11 cellular contexts compared by ENCODE assay signal in the genomic region with DNA sequence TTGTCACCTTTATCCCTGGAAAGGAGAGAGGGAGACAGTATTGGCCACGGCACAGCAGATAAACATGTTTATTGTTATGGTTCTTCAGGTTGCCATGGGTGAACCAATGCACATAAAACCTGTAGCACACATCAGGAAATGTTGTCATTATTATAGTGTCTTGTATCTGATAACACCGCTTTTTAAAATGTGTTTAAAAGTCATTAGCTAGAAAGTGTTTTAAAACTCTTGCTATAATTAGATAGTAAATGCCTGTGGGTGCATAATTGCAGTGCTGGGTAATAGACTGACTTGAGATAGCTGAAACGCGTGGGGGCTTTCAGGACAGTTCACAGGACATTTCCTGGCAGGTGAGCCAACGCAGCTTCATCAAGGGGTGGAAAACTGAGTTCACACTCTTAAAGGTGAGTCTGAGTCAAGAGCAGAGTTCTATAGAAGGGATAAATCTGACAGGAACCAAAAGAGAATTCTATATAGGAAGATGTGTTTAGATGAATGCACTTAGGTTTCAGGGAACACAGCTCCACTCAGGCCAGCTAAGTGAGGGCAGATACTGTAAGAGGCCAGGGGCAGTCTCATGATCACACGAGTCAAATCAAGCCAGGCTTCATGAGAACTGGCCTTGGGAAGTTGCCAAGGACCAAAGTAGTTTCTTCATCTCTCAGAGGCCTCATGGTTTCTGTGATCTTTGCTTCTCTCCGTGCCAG. TPM values are rescaled to one million over a fixed set of nuclear protein-coding genes. Genes with fewer than 3 reads are reported as not detected.
DNase-seq lines count a peak whose midpoint lies in the region; ATAC-seq and TF ChIP-seq lines count a peak whose summit lies in the region.
"Had no signal": no experiment of that assay in that cellular context is flagged by ENCODE, and none has a peak within 500 bp of the region (broad histone marks: within the 10 kb centered on the region; RNA-seq: fewer than 3 reads in every experiment).

No MANE protein-coding gene starts in this region.

- H3K36me3 Mint-ChIP-seq in progenitor cell of endocrine pancreas (ENCODE audit: insufficient read depth), result peaks cover 1% of the 10 kb centered on the region
- no peaks in the 10 kb centered on the region for H3K36me3 Mint-ChIP-seq in WTC11

- H3K27me3 Mint-ChIP-seq in progenitor cell of endocrine pancreas, result no peaks in the 10 kb centered on the region
- H3K27me3 Mint-ChIP-seq in WTC11 (ENCODE audit: low read depth), result no peaks in the 10 kb centered on the region

- H3K4me3 Mint-ChIP-seq in progenitor cell of endocrine pancreas (ENCODE audit: low read depth), result no peak overlapping the region
- no peak overlapping the region for H3K4me3 Mint-ChIP-seq in WTC11
- H3K4me3 Mint-ChIP-seq: activated T-cell treated with anti-CD3 and anti-CD28 coated beads, Interleukin-2, amount 50 U/mL, for 4 hours had no signal

- TF ChIP-seq CTCF in fibroblast of villous mesenchyme (IDR thresholded peaks at IDR 0.05; ENCODE audit: insufficient read depth, low read depth, low read length) (no peak), progenitor cell of endocrine pancreas (IDR thresholded peaks at IDR 0.05; ENCODE audit: unreplicated experiment) (no peak), WTC11 (IDR thresholded peaks at IDR 0.05) (no peak)

- CTCF ChIA-PET in WTC11 (lab: Charles Lee), result no interaction called here

- no peak overlapping the region for H3K4me3 ChIP-seq in fibroblast of villous mesenchyme (ENCODE audit: low read depth, low read length)
- H3K4me3 ChIP-seq: A549 had no signal

- POLR2A ChIA-PET in WTC11 (lab: Charles Lee), result no interaction called here

- peak; percentile 3 for DNase-seq in NCI-H146 (lab: John Stamatoyannopoulos, UW)
- DNase-seq in NCI-H146 treated with DMSO at 0.1 percent for 48 hours (lab: John Stamatoyannopoulos, UW; ENCODE audit: unreplicated experiment), result no peak
- peak; percentile 75 for DNase-seq in NCI-H748 (lab: John Stamatoyannopoulos, UW; ENCODE audit: unreplicated experiment)
- DNase-seq in fibroblast of villous mesenchyme (ENCODE audit: low read depth), result peak; percentile 92
- DNase-seq in progenitor cell of endocrine pancreas (ENCODE audit: low spot score, unreplicated experiment), result no peak
- DNase-seq in NCI-H1092 (lab: John Stamatoyannopoulos, UW), result no peak
- DNase-seq in WTC11 (ENCODE audit: low spot score), result no peak
- no peak for DNase-seq in NOMO-1 treated with DMSO at 0.1 percent for 48 hours (lab: John Stamatoyannopoulos, UW; ENCODE audit: unreplicated experiment)
- DNase-seq: activated T-cell treated with anti-CD3 and anti-CD28 coated beads, Interleukin-2, amount 50 U/mL, for 4 hours had no signal

- H3K27ac Mint-ChIP-seq in progenitor cell of endocrine pancreas (peak overlapping the region; percentile 59), WTC11 (no peak overlapping the region)

- H3K9me3 Mint-ChIP-seq in progenitor cell of endocrine pancreas (ENCODE audit: low read depth) (no peaks in the 10 kb centered on the region), WTC11 (no peaks in the 10 kb centered on the region)
- H3K9me3 Mint-ChIP-seq: activated T-cell treated with anti-CD3 and anti-CD28 coated beads, Interleukin-2, amount 50 U/mL, for 4 hours had no signal

- ATAC-seq in WTC11, result no peak
- ATAC-seq: A549, Panc1 had no signal

- H3K4me1 Mint-ChIP-seq in progenitor cell of endocrine pancreas (ENCODE audit: low read depth) (peaks cover 43% of the 10 kb centered on the region), WTC11 (peaks cover 12% of the 10 kb centered on the region)

TF ChIP-seq in WTC11, 78 proteins besides CTCF, POLR2A, EP300 and RAD21:
- TF ChIP-seq ZNF396 (CRISPR knock-in tag; IDR thresholded peaks at IDR 0.05; ENCODE audit: borderline replicate concordance), result no peak
- TF ChIP-seq, protein P1, sequence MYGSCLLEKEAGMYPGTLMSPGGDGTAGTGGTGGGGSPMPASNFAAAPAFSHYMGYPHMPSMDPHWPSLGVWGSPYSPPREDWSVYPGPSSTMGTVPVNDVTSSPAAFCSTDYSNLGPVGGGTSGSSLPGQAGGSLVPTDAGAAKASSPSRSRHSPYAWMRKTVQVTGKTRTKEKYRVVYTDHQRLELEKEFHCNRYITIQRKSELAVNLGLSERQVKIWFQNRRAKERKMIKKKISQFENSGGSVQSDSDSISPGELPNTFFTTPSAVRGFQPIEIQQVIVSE (CRISPR knock-in tag; IDR thresholded peaks at IDR 0.05; ENCODE audit: borderline replicate concordance), result no peak
- TF ChIP-seq NFATC4 (CRISPR knock-in tag; IDR thresholded peaks at IDR 0.05), result no peak
- no peak for TF ChIP-seq PRRX2 (CRISPR knock-in tag; IDR thresholded peaks at IDR 0.05)
- TF ChIP-seq RORB (CRISPR knock-in tag; IDR thresholded peaks at IDR 0.05), result no peak
- TF ChIP-seq FOXJ3 (CRISPR knock-in tag; IDR thresholded peaks at IDR 0.05; ENCODE audit: borderline replicate concordance), result no peak
- TF ChIP-seq KAT7 (CRISPR knock-in tag; IDR thresholded peaks at IDR 0.05; ENCODE audit: borderline replicate concordance), result no peak
- no peak for TF ChIP-seq ZNF671 (CRISPR knock-in tag; IDR thresholded peaks at IDR 0.05)
- no peak for TF ChIP-seq ZNF317 (CRISPR knock-in tag; IDR thresholded peaks at IDR 0.05; ENCODE audit: borderline replicate concordance, low read depth)
- TF ChIP-seq CBFB (CRISPR knock-in tag; IDR thresholded peaks at IDR 0.05; ENCODE audit: low read depth), result no peak
- TF ChIP-seq NFYB (CRISPR knock-in tag; conservative IDR thresholded peaks at IDR 0.05; ENCODE audit: low read depth), result no peak
- TF ChIP-seq NR3C1 (CRISPR knock-in tag; conservative IDR thresholded peaks at IDR 0.05; ENCODE audit: low read depth), result no peak
- TF ChIP-seq, protein P2, sequence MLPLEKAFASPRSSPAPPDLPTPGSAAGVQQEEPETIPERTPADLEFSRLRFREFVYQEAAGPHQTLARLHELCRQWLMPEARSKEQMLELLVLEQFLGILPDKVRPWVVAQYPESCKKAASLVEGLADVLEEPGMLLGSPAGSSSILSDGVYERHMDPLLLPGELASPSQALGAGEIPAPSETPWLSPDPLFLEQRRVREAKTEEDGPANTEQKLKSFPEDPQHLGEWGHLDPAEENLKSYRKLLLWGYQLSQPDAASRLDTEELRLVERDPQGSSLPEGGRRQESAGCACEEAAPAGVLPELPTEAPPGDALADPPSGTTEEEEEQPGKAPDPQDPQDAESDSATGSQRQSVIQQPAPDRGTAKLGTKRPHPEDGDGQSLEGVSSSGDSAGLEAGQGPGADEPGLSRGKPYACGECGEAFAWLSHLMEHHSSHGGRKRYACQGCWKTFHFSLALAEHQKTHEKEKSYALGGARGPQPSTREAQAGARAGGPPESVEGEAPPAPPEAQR (CRISPR knock-in tag; IDR thresholded peaks at IDR 0.05), result no peak
- TF ChIP-seq JUN (CRISPR knock-in tag; IDR thresholded peaks at IDR 0.05), result no peak
- TF ChIP-seq, protein P3, sequence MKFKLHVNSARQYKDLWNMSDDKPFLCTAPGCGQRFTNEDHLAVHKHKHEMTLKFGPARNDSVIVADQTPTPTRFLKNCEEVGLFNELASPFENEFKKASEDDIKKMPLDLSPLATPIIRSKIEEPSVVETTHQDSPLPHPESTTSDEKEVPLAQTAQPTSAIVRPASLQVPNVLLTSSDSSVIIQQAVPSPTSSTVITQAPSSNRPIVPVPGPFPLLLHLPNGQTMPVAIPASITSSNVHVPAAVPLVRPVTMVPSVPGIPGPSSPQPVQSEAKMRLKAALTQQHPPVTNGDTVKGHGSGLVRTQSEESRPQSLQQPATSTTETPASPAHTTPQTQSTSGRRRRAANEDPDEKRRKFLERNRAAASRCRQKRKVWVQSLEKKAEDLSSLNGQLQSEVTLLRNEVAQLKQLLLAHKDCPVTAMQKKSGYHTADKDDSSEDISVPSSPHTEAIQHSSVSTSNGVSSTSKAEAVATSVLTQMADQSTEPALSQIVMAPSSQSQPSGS (CRISPR knock-in tag; IDR thresholded peaks at IDR 0.05; ENCODE audit: borderline replicate concordance, low read depth), result no peak
- no peak for TF ChIP-seq ARID4B (CRISPR knock-in tag; IDR thresholded peaks at IDR 0.05; ENCODE audit: borderline replicate concordance)

RNA-seq across cellular contexts. Expression of gene PPP4R2, which starts 35.6 kb away (rescaled TPM):
- total RNA-seq in fibroblast of villous mesenchyme (62.2 and 105 TPM in 2 replicates), progenitor cell of endocrine pancreas (117 and 130 TPM in 2 replicates), WTC11 (2021) (70.3 to 80.4 TPM (median 78.1 TPM) in 3 replicates)

Comparison
In these comparisons a context has a peak if more than half of its experiments do, and no peak if none do; other contexts are left out.
1. DNase-seq: peak in NCI-H146 (single experiment), NCI-H748 (single experiment) and fibroblast of villous mesenchyme (single experiment); none in NCI-H146 treated with DMSO at 0.1 percent for 48 hours (single experiment), progenitor cell of endocrine pancreas (single experiment), NCI-H1092 (single experiment), WTC11 (single experiment) and NOMO-1 treated with DMSO at 0.1 percent for 48 hours (single experiment).